Comparison of ENCODE assay signal across 18 cellular contexts in the genomic region with DNA sequence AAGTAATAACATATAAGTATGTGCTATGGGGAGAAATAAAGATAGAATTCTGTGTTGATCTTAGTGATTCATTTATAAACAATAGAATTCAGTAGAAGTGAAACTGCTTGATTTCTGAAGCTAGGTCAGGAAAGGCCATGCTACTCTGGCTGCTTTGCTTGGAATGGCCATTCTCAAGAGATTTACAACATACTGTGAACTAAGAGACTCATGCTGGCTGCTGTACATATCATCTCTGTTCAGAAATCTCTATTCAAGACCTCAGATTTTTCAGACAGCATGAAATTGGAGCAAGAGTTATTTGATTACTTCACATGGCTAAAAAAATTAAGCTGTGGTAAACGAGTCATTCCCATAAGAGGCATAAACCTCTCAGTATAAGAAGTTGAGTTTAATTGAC.
DNase-seq lines count a peak whose midpoint lies in the region; ATAC-seq and TF ChIP-seq lines count a peak whose summit lies in the region.
"Had no signal": no experiment of that assay in that cellular context is flagged by ENCODE, and none has a peak within 500 bp of the region (broad histone marks: within the 10 kb centered on the region; RNA-seq: fewer than 3 reads in every experiment).

No MANE protein-coding gene starts in this region.

- peak overlapping the region in 1 of 5 donors; percentile 34 for H3K9ac ChIP-seq in subcutaneous abdominal adipose tissue (ENCODE audit: low read length in 5 of 5)

- H3K27me3 Mint-ChIP-seq in activated T-helper 1 cell treated with anti-CD3 and anti-CD28 coated beads, Interleukin-12 subunit alpha, Interleukin-12 subunit beta, Interleukin-2, Interleukin-4 antibody, amounts not matched to agents 30 ng/mL and 10 ng/mL and 1 ng/mL, durations not matched to agents 14 hours and 24 hours and 36 hours (ENCODE audit: insufficient read depth), result no peaks in the 10 kb centered on the region
- H3K27me3 Mint-ChIP-seq: activated naive CD8-positive, alpha-beta T cell treated with anti-CD3 and anti-CD28 coated beads, Interleukin-2, amount 10 ng/mL, durations not matched to agents 7 days and 5 days; IgD-negative memory B cell had no signal

- CTCF ChIA-PET in A673 (lab: Charles Lee), result no interaction called here

- H3K27ac ChIP-seq in heart right ventricle, result no peak overlapping the region
- no peak overlapping the region for H3K27ac ChIP-seq in right atrium auricular region
- peak overlapping the region; percentile 97 for H3K27ac ChIP-seq in subcutaneous abdominal adipose tissue (ENCODE audit: low read depth, low read length)
- H3K27ac ChIP-seq in A673 (ENCODE audit: low read depth, low read length, poor library complexity, severe bottlenecking), result no peak overlapping the region

- H3K4me3 ChIP-seq in heart right ventricle (no peak overlapping the region), right atrium auricular region (no peak overlapping the region), astrocyte of the spinal cord (ENCODE audit: low read depth, low read length) (no peak overlapping the region), subcutaneous abdominal adipose tissue (ENCODE audit: low read depth in 1 of 5, low read length in 5 of 5) (no peak overlapping the region), A673 (ENCODE audit: low read depth, low read length, poor library complexity, severe bottlenecking) (no peak overlapping the region)

- ATAC-seq in heart right ventricle (peak in 5 of 8 donors; percentile 26 to 73 (median 70)), left cardiac atrium (peak; percentile 47 to 82)
- ATAC-seq: activated T-cell treated with anti-CD3 and anti-CD28 coated beads, Interleukin-2, amount 50 U/mL, for 72 hours had no signal

- H3K4me1 ChIP-seq in heart right ventricle (peaks cover 0 to 7% (median 0%) of the 10 kb centered on the region in 9 donors), right atrium auricular region (no peaks in the 10 kb centered on the region), subcutaneous abdominal adipose tissue (ENCODE audit: control insufficient read depth in 5 of 5, insufficient read depth in 5 of 5, low read length in 5 of 5) (peaks cover 0 to 25% (median 10%) of the 10 kb centered on the region in 5 donors), A673 (ENCODE audit: insufficient read depth, low read length, poor library complexity, severe bottlenecking) (no peaks in the 10 kb centered on the region)

- BruUV-seq in A673 (replicated peaks; lab: Mats Ljungman, UMichigan), result no TSS peak

- POLR2A ChIA-PET in A673 (lab: Charles Lee; ENCODE audit: low non-redundant PET), result no interaction called here

- no peaks in the 10 kb centered on the region for H3K4me1 Mint-ChIP-seq in activated T-helper 1 cell treated with anti-CD3 and anti-CD28 coated beads, Interleukin-12 subunit alpha, Interleukin-12 subunit beta, Interleukin-2, Interleukin-4 antibody, amounts not matched to agents 30 ng/mL and 10 ng/mL and 1 ng/mL, durations not matched to agents 14 hours and 24 hours and 36 hours (ENCODE audit: low read depth)
- H3K4me1 Mint-ChIP-seq: activated naive CD8-positive, alpha-beta T cell treated with anti-CD3 and anti-CD28 coated beads, Interleukin-2, amount 10 ng/mL, durations not matched to agents 7 days and 5 days; nephron had no signal

- H3K9me3 ChIP-seq in heart right ventricle (peaks cover 0 to 9% (median 0%) of the 10 kb centered on the region in 11 donors), right atrium auricular region (no peaks in the 10 kb centered on the region), subcutaneous abdominal adipose tissue (ENCODE audit: control insufficient read depth in 5 of 5, low read length in 5 of 5) (no peaks in the 10 kb centered on the region), A673 (ENCODE audit: low read depth, low read length, poor library complexity, severe bottlenecking) (no peaks in the 10 kb centered on the region)

- H3K36me3 ChIP-seq in heart right ventricle, result no peaks in the 10 kb centered on the region
- no peaks in the 10 kb centered on the region for H3K36me3 ChIP-seq in right atrium auricular region
- no peaks in the 10 kb centered on the region for H3K36me3 ChIP-seq in subcutaneous abdominal adipose tissue (ENCODE audit: control insufficient read depth in 5 of 5, insufficient read depth in 5 of 5, low read length in 5 of 5)
- no peaks in the 10 kb centered on the region for H3K36me3 ChIP-seq in A673 (ENCODE audit: insufficient read depth, low read length, poor library complexity, severe bottlenecking)

- H3K27ac Mint-ChIP-seq in activated T-helper 1 cell treated with anti-CD3 and anti-CD28 coated beads, Interleukin-12 subunit alpha, Interleukin-12 subunit beta, Interleukin-2, Interleukin-4 antibody, amounts not matched to agents 30 ng/mL and 10 ng/mL and 1 ng/mL, durations not matched to agents 14 hours and 24 hours and 36 hours, result no peak overlapping the region
- H3K27ac Mint-ChIP-seq: activated naive CD8-positive, alpha-beta T cell treated with anti-CD3 and anti-CD28 coated beads, Interleukin-2, amount 10 ng/mL, durations not matched to agents 7 days and 5 days; activated T-cell treated with anti-CD3 and anti-CD28 coated beads, Interleukin-2, amount 50 U/mL, for 72 hours; IgD-negative memory B cell; nephron had no signal

- no peak overlapping the region for H3K4me3 Mint-ChIP-seq in activated T-helper 1 cell treated with anti-CD3 and anti-CD28 coated beads, Interleukin-12 subunit alpha, Interleukin-12 subunit beta, Interleukin-2, Interleukin-4 antibody, amounts not matched to agents 30 ng/mL and 10 ng/mL and 1 ng/mL, durations not matched to agents 14 hours and 24 hours and 36 hours
- H3K4me3 Mint-ChIP-seq: activated naive CD8-positive, alpha-beta T cell treated with anti-CD3 and anti-CD28 coated beads, Interleukin-2, amount 10 ng/mL, durations not matched to agents 7 days and 5 days; activated T-cell treated with anti-CD3 and anti-CD28 coated beads, Interleukin-2, amount 50 U/mL, for 72 hours; IgD-negative memory B cell; nephron had no signal

- TF ChIP-seq CTCF in heart right ventricle (IDR thresholded peaks at IDR 0.05), result no peak
- no peak for TF ChIP-seq CTCF in right atrium auricular region (IDR thresholded peaks at IDR 0.05)
- no peak for TF ChIP-seq CTCF in astrocyte of the spinal cord (IDR thresholded peaks at IDR 0.05; ENCODE audit: low read depth, low read length)
- no peak for TF ChIP-seq CTCF in A673 (conservative IDR thresholded peaks at IDR 0.05; ENCODE audit: low read depth, low read length)

- in situ Hi-C loops in astrocyte of the spinal cord (cut with HindIII; ENCODE audit: low sequenced_read_pairs), result no loop called here

- intact Hi-C loops in heart right ventricle (cut with DNase I), result no loop called here
- intact Hi-C loops in left cardiac atrium (cut with DNase I), result no loop called here
- intact Hi-C loops in activated T-helper 1 cell treated with anti-CD3 and anti-CD28 coated beads, Interleukin-12 subunit alpha, Interleukin-12 subunit beta, Interleukin-2, Interleukin-4 antibody, amounts not matched to agents 30 ng/mL and 10 ng/mL and 1 ng/mL, durations not matched to agents 14 hours and 24 hours and 36 hours (cut with micrococcal nuclease), result no loop called here
- intact Hi-C loops in A673 (cut with micrococcal nuclease; ENCODE audit: unreplicated experiment), result loop anchor here (10.0 kb wide), 1 partner anchor 296 kb away; no protein-coding TSS in a partner anchor

- no peaks in the 10 kb centered on the region for H3K27me3 ChIP-seq in heart right ventricle
- no peaks in the 10 kb centered on the region for H3K27me3 ChIP-seq in right atrium auricular region
- H3K27me3 ChIP-seq in subcutaneous abdominal adipose tissue (ENCODE audit: control insufficient read depth in 5 of 5, insufficient read depth in 4 of 5, low read length in 5 of 5), result no peaks in the 10 kb centered on the region
- H3K27me3 ChIP-seq in A673 (replicated peaks; ENCODE audit: insufficient read depth, low read depth, low read length, poor library complexity), result no peaks in the 10 kb centered on the region

- no peaks in the 10 kb centered on the region for H3K36me3 Mint-ChIP-seq in activated T-helper 1 cell treated with anti-CD3 and anti-CD28 coated beads, Interleukin-12 subunit alpha, Interleukin-12 subunit beta, Interleukin-2, Interleukin-4 antibody, amounts not matched to agents 30 ng/mL and 10 ng/mL and 1 ng/mL, durations not matched to agents 14 hours and 24 hours and 36 hours (ENCODE audit: low read depth)
- H3K36me3 Mint-ChIP-seq: activated naive CD8-positive, alpha-beta T cell treated with anti-CD3 and anti-CD28 coated beads, Interleukin-2, amount 10 ng/mL, durations not matched to agents 7 days and 5 days; IgD-negative memory B cell had no signal

- WGBS in heart right ventricle, 2 donors, result 34 to 56% methylated on average over 1 of the region's 1 CpG

- peaks cover 3% of the 10 kb centered on the region for H3K9me3 Mint-ChIP-seq in activated T-helper 1 cell treated with anti-CD3 and anti-CD28 coated beads, Interleukin-12 subunit alpha, Interleukin-12 subunit beta, Interleukin-2, Interleukin-4 antibody, amounts not matched to agents 30 ng/mL and 10 ng/mL and 1 ng/mL, durations not matched to agents 14 hours and 24 hours and 36 hours
- H3K9me3 Mint-ChIP-seq: activated naive CD8-positive, alpha-beta T cell treated with anti-CD3 and anti-CD28 coated beads, Interleukin-2, amount 10 ng/mL, durations not matched to agents 7 days and 5 days; IgD-negative memory B cell; nephron had no signal

- DNase-seq in heart right ventricle (no peak), right atrium auricular region (ENCODE audit: low spot score) (no peak), astrocyte of the spinal cord (ENCODE audit: low read depth, low spot score) (peak; percentile 83), left cardiac atrium (no peak), A673 (ENCODE audit: low spot score) (no peak), hippocampal formation (lab: John Stamatoyannopoulos, UW) (no peak)
- no peak for DNase-seq in activated T-helper 1 cell treated with anti-CD3 and anti-CD28 coated beads, Interleukin-12 subunit alpha, Interleukin-12 subunit beta, Interleukin-2, Interleukin-4 antibody, amounts not matched to agents 30 ng/mL and 10 ng/mL and 1 ng/mL, durations not matched to agents 14 hours and 24 hours and 36 hours (ENCODE audit: low spot score)
- DNase-seq: activated CD4-positive, alpha-beta T cell treated with anti-CD3 and anti-CD28 coated beads, Interleukin-2, amount 50 U/mL, for 48 hours; activated naive CD8-positive, alpha-beta T cell treated with anti-CD3 and anti-CD28 coated beads, Interleukin-2, amount 10 ng/mL, durations not matched to agents 7 days and 5 days; activated T-cell treated with anti-CD3 and anti-CD28 coated beads, Interleukin-2, amount 50 U/mL, for 72 hours; cerebellar nuclear complex; MV-4-11; NCI-H2081; NCI-H510A; stimulated activated CD4-positive, alpha-beta T cell treated with anti-CD3 and anti-CD28 coated beads, Interleukin-1b, Interleukin-23, amount 100 ng/mL, for 48 hours had no signal
